ENCODE assay signal across 8 cellular contexts in genomic region chr12:108333898-108334699, GRCh38. TPM values are rescaled to one million over a fixed set of nuclear protein-coding genes. Genes with fewer than 3 reads are reported as not detected.
DNase-seq lines count a peak whose midpoint lies in the region; ATAC-seq and TF ChIP-seq lines count a peak whose summit lies in the region.

No MANE protein-coding gene starts in this region.

- DNase-seq in smooth muscle cell (lab: John Stamatoyannopoulos, UW; ENCODE audit: unreplicated experiment), result no peak
- DNase-seq in mucosa of descending colon, result no peak
- no peak for DNase-seq in NCI-H1105 treated with DMSO at 0.1 percent for 48 hours (lab: John Stamatoyannopoulos, UW)
- DNase-seq in activated T-cell treated with anti-CD3 and anti-CD28 coated beads, Interleukin-2, amount 50 U/mL, for 24 hours, result no peak

- ATAC-seq in GM18909 (IDR thresholded peaks at IDR 0.05; ENCODE audit: poor library complexity, unreplicated experiment) (peak; percentile 46), HG03045 (IDR thresholded peaks at IDR 0.05; ENCODE audit: unreplicated experiment) (peak; percentile 43), mucosa of descending colon (no peak), HG03469 (IDR thresholded peaks at IDR 0.05; ENCODE audit: unreplicated experiment) (no peak)

- peaks cover 51% of the 10 kb centered on the region for H4K20me1 ChIP-seq in smooth muscle cell (ENCODE audit: low read depth)

- H3K4me3 ChIP-seq in smooth muscle cell, result no peak overlapping the region
- H3K4me3 ChIP-seq in mucosa of descending colon, result no peak overlapping the region

- H3F3A ChIP-seq in smooth muscle cell (ENCODE audit: low read depth), result peaks cover 16% of the 10 kb centered on the region

- H3K36me3 Mint-ChIP-seq in activated T-cell treated with anti-CD3 and anti-CD28 coated beads, Interleukin-2, amount 50 U/mL, for 24 hours (ENCODE audit: low read depth), result no peaks in the 10 kb centered on the region

- no peak overlapping the region for H3K4me3 Mint-ChIP-seq in activated T-cell treated with anti-CD3 and anti-CD28 coated beads, Interleukin-2, amount 50 U/mL, for 24 hours

- no peak overlapping the region for H3K27ac Mint-ChIP-seq in activated T-cell treated with anti-CD3 and anti-CD28 coated beads, Interleukin-2, amount 50 U/mL, for 24 hours

- H3K36me3 ChIP-seq in smooth muscle cell (ENCODE audit: low read depth), result no peaks in the 10 kb centered on the region
- H3K36me3 ChIP-seq in mucosa of descending colon (ENCODE audit: low read depth), result no peaks in the 10 kb centered on the region

- H2AFZ ChIP-seq in smooth muscle cell (ENCODE audit: low read depth), result no peak overlapping the region

- H3K9me3 Mint-ChIP-seq in activated T-cell treated with anti-CD3 and anti-CD28 coated beads, Interleukin-2, amount 50 U/mL, for 24 hours, result no peaks in the 10 kb centered on the region

- H3K27ac ChIP-seq in cingulate gyrus (ENCODE audit: low read depth, low read length) (peak overlapping the region; percentile 13), smooth muscle cell (ENCODE audit: low read depth) (peak overlapping the region; percentile 86)

- H3K27me3 ChIP-seq in smooth muscle cell (ENCODE audit: low read depth), result peaks cover 3% of the 10 kb centered on the region

- peak overlapping the region; percentile 94 for H3K4me2 ChIP-seq in smooth muscle cell

- H3K9ac ChIP-seq in smooth muscle cell (ENCODE audit: low read depth), result peak overlapping the region; percentile 72

- peaks cover 12% of the 10 kb centered on the region for H3K4me1 ChIP-seq in smooth muscle cell (ENCODE audit: low read depth)
- H3K4me1 ChIP-seq in mucosa of descending colon (ENCODE audit: low read depth), result no peaks in the 10 kb centered on the region

- no peak for TF ChIP-seq CTCF in smooth muscle cell (IDR thresholded peaks at IDR 0.05; ENCODE audit: borderline replicate concordance, insufficient read depth, poor library complexity, severe bottlenecking)
- TF ChIP-seq CTCF in mucosa of descending colon (IDR thresholded peaks at IDR 0.05), result no peak

- no peaks in the 10 kb centered on the region for H3K9me3 ChIP-seq in smooth muscle cell (replicated peaks; ENCODE audit: low read depth)
- no peaks in the 10 kb centered on the region for H3K9me3 ChIP-seq in mucosa of descending colon

- H3K27me3 Mint-ChIP-seq in activated T-cell treated with anti-CD3 and anti-CD28 coated beads, Interleukin-2, amount 50 U/mL, for 24 hours, result peaks cover 28% of the 10 kb centered on the region

- WGBS in smooth muscle cell (ENCODE audit: low lambda C conversion rate), result 68% methylated on average over 10 of the region's 10 CpGs

- peaks cover 4% of the 10 kb centered on the region for H3K4me1 Mint-ChIP-seq in activated T-cell treated with anti-CD3 and anti-CD28 coated beads, Interleukin-2, amount 50 U/mL, for 24 hours (ENCODE audit: low read depth)

- H3K79me2 ChIP-seq in smooth muscle cell (ENCODE audit: low read depth), result peaks cover 97% of the 10 kb centered on the region

- intact Hi-C loops in mucosa of descending colon (cut with DNase I, micrococcal nuclease), result no loop called here

RNA-seq across cellular contexts. Expression of gene CMKLR1, which starts 5.0 kb away (rescaled TPM):
- total RNA-seq in smooth muscle cell (294 and 312 TPM in 2 replicates), mucosa of descending colon (10 to 100 TPM in 2 of 3 donors, 1 to 10 TPM in 1; 4.4 to 15.7 (median 10.8) TPM)
- polyA plus RNA-seq in smooth muscle cell, result 111 and 179 TPM in 2 replicates

Comparison
In these comparisons a context has a peak if more than half of its experiments do, and no peak if none do; other contexts are left out.
1. ATAC-seq: peak in GM18909 (single experiment) and HG03045 (single experiment); none in mucosa of descending colon (single experiment) and HG03469 (single experiment).
2. RNA of gene CMKLR1, which starts 5.0 kb away (total RNA-seq): 294 to 312 TPM in smooth muscle cell; 4.4 to 15.7 TPM in mucosa of descending colon; every median in the first group is over 10 times any median in the second.